ENCODE assay signal across 15 cellular contexts in genomic region chr6:46191961-46192360, GRCh38. TPM values are rescaled to one million over a fixed set of nuclear protein-coding genes. Genes with fewer than 3 reads are reported as not detected.
DNase-seq lines count a peak whose midpoint lies in the region; ATAC-seq and TF ChIP-seq lines count a peak whose summit lies in the region.
"Had no signal": no experiment of that assay in that cellular context is flagged by ENCODE, and none has a peak within 500 bp of the region (broad histone marks: within the 10 kb centered on the region; RNA-seq: fewer than 3 reads in every experiment).

No MANE protein-coding gene starts in this region.

- TF ChIP-seq POLR2A in gastroesophageal sphincter (IDR thresholded peaks at IDR 0.05) = no peak

- H3K27me3 ChIP-seq in SJSA1 (replicated peaks) = no peaks in the 10 kb centered on the region
- H3K27me3 ChIP-seq in gastroesophageal sphincter = no peaks in the 10 kb centered on the region
- H3K27me3 ChIP-seq: stomach had no signal

- 58 to 63% methylated on average over 1 of the region's 1 CpG for WGBS in gastroesophageal sphincter (ENCODE audit: low coverage in 1 of 2), 2 donors

- DNase-seq in GM03348 (ENCODE audit: low spot score) = peak; percentile 86
- DNase-seq in SJSA1 (ENCODE audit: low read depth in 1 of 2, low spot score in 2 of 2) = peak; percentile 52 to 78
- peak; percentile 69 for DNase-seq in fibroblast of gingiva (ENCODE audit: low read depth)
- peak; percentile 75 for DNase-seq in skeletal muscle cell (ENCODE audit: low read depth)
- DNase-seq: activated CD4-positive, alpha-beta T cell treated with anti-CD3 and anti-CD28 coated beads, Interleukin-2, amount 10 ng/mL, durations not matched to agents 24 days and 14 days; cerebellar nuclear complex; MM.1S; stomach; T-helper 17 cell had no signal

- no peak for TF ChIP-seq EP300 in gastroesophageal sphincter (IDR thresholded peaks at IDR 0.05)

- no peak overlapping the region for H3K4me3 ChIP-seq in SJSA1
- no peak overlapping the region for H3K4me3 ChIP-seq in skeletal muscle cell (ENCODE audit: low read depth, low read length)
- no peak overlapping the region for H3K4me3 ChIP-seq in gastroesophageal sphincter
- H3K4me3 ChIP-seq: stomach had no signal

- peak overlapping the region; percentile 35; the same call in 1 of the 2 replicates for H3K27ac ChIP-seq in SJSA1
- H3K27ac ChIP-seq in gastroesophageal sphincter = no peak overlapping the region
- H3K27ac ChIP-seq: stomach had no signal

- peaks cover 14% of the 10 kb centered on the region for H3K4me1 ChIP-seq in SJSA1 (replicated peaks)
- H3K4me1 ChIP-seq in gastroesophageal sphincter = peaks cover 0 to 2% (median 0%) of the 10 kb centered on the region in 3 donors

- ATAC-seq in GM18520 (IDR thresholded peaks at IDR 0.05; ENCODE audit: unreplicated experiment) (no peak), gastroesophageal sphincter (no peak), GM19035 (IDR thresholded peaks at IDR 0.05; ENCODE audit: unreplicated experiment) (no peak), GM21381 (IDR thresholded peaks at IDR 0.05; ENCODE audit: unreplicated experiment) (no peak)
- ATAC-seq: T-helper 17 cell had no signal

- TF ChIP-seq CTCF in gastroesophageal sphincter (IDR thresholded peaks at IDR 0.05) = no peak

- H3K9me3 ChIP-seq in SJSA1 (replicated peaks) (no peaks in the 10 kb centered on the region), gastroesophageal sphincter (no peaks in the 10 kb centered on the region)
- H3K9me3 ChIP-seq: stomach had no signal

- H3K36me3 ChIP-seq in SJSA1 (no peaks in the 10 kb centered on the region), gastroesophageal sphincter (no peaks in the 10 kb centered on the region)
- H3K36me3 ChIP-seq: stomach had no signal

RNA-seq across cellular contexts. Expression of gene ENPP5, which starts 21.2 kb away (rescaled TPM):
- total RNA-seq in SJSA1 (2014; rRNA removed; shearing (Covaris generic)) = 0.94 and 2.8 TPM in 2 replicates
- total RNA-seq in gastroesophageal sphincter = 1 to 10 TPM in 3 of 4 donors, under 1 TPM in 1; 0.47 to 2.6 (median 1.3) TPM
- total RNA-seq: activated CD4-positive, alpha-beta T cell treated with anti-CD3 and anti-CD28 coated beads, Interleukin-2, amount 10 ng/mL, durations not matched to agents 24 days and 14 days; activated T-helper 2 cell treated with anti-CD3 and anti-CD28 coated beads, Interferon-gamma antibody, Interleukin-2, Interleukin-4, amounts not matched to agents 10 μg/mL and 5 μg/mL and 100 μg/mL, durations not matched to agents 14 hours and 24 hours and 36 hours; pulmonary artery endothelial cell had no signal
